Comparison of ENCODE assay signal across 30 cellular contexts in the genomic region with DNA sequence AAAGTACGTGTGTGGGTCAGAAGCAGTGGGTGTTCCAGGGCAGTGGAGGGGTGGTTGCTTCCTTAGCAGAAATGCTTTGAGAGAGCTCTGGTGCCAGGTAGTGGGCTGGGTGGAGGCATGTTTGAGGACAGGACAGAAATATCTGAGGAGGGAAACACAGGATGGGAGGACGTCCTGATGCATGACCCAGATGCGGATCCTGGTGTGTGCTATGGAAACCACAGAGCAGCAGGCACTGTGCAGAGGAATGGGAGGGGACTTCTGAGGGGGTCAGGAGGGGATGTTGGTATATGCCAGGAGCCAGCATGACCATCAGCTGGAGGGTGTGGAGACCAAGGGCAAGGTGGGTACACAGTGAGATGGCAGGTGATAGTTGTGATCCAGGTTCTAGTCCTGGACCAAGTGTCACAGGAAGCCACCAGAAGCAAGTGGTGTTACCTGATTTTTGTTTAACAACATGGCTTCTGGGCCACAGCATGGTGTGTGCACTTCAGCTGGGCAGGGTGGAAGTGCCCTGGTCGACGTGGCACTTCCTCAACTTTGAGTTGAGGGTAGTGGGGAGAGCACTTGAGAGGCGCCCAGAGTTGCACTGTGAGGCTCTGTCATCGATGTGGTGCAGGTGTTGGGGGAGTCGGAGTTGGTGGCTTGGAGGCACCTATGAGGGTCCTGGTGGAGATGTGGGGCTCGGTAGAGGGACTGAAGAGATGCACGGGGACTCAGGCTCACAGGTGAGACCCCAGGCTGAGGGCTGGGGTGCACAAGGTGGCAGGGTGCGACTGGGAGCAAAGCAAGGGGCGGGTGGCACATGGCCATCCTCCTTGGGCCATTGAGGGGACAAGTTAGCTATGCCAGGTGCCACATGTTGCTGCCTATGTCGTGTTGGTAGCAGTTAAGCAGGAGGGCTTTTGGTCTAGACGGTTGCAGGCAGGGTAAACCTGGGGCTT. TPM values are rescaled to one million over a fixed set of nuclear protein-coding genes. Genes with fewer than 3 reads are reported as not detected.
DNase-seq lines count a peak whose midpoint lies in the region; ATAC-seq and TF ChIP-seq lines count a peak whose summit lies in the region.
"Had no signal": no experiment of that assay in that cellular context is flagged by ENCODE, and none has a peak within 500 bp of the region (broad histone marks: within the 10 kb centered on the region; RNA-seq: fewer than 3 reads in every experiment).

No MANE protein-coding gene starts in this region.

- WGBS in adrenal gland, 4 donors = 87 to 92% (median 89%) methylated on average over 13 to 14 of the region's 14 CpGs

- TF ChIP-seq CTCF in left ventricle myocardium inferior (IDR thresholded peaks at IDR 0.05; ENCODE audit: borderline replicate concordance) (no peak), glutamatergic neuron (IDR thresholded peaks at IDR 0.05; ENCODE audit: partially characterized antibody, unreplicated experiment) (no peak), osteoblast (IDR thresholded peaks at IDR 0.05; ENCODE audit: extremely low read depth, low read depth, low read length) (no peak), adrenal gland (IDR thresholded peaks at IDR 0.05) (no peak)

- H3K4me3 ChIP-seq in left ventricle myocardium inferior = no peak overlapping the region
- no peak overlapping the region for H3K4me3 ChIP-seq in osteoblast (ENCODE audit: insufficient read depth, low read length)
- no peak overlapping the region for H3K4me3 ChIP-seq in adrenal gland
- H3K4me3 ChIP-seq: cardiac muscle cell, gastrocnemius medialis, right atrium auricular region, suprapubic skin, upper lobe of right lung had no signal

- H3K36me3 ChIP-seq in left ventricle myocardium inferior (peaks cover 72% of the 10 kb centered on the region), osteoblast (ENCODE audit: insufficient read depth, low read length) (peaks cover 70% of the 10 kb centered on the region), adrenal gland (replicated peaks in 1 of 2) (peaks cover 0 to 70% of the 10 kb centered on the region in 2 donors)

- H3K9me3 Mint-ChIP-seq in activated CD8-positive, alpha-beta T cell treated with anti-CD3 and anti-CD28 coated beads, Interleukin-2, amount 10 ng/mL, durations not matched to agents 7 days and 5 days (ENCODE audit: insufficient read depth) = no peaks in the 10 kb centered on the region
- H3K9me3 Mint-ChIP-seq in glutamatergic neuron (ENCODE audit: unreplicated experiment) = peaks cover 14% of the 10 kb centered on the region
- H3K9me3 Mint-ChIP-seq: dendritic cell treated with granulocyte-macrophage colony-stimulating factor and Interleukin-4, amounts not matched to agents 40 ng/mL and 50 ng/mL, for 4 days; nephron; stimulated activated memory B cell treated with anti-CD40 and anti-IgM and Interleukin-4, amounts not matched to agents 10 μg/mL and 1 μg/mL and 100 μg/mL, for 72 hours had no signal

- in situ Hi-C loops in G401 (cut with HindIII; ENCODE audit: low sequenced_read_pairs) = no loop called here

- TF ChIP-seq POLR2A in adrenal gland (IDR thresholded peaks at IDR 0.05) = no peak

- CTCF ChIA-PET in activated CD8-positive, alpha-beta T cell treated with anti-CD3 and anti-CD28 coated beads, Interleukin-2, amount 10 ng/mL, durations not matched to agents 7 days and 5 days (lab: Charles Lee) = no interaction called here

- POLR2A ChIA-PET in activated CD8-positive, alpha-beta T cell treated with anti-CD3 and anti-CD28 coated beads, Interleukin-2, amount 10 ng/mL, durations not matched to agents 7 days and 5 days (lab: Charles Lee) = no interaction called here

- H2AFZ ChIP-seq in osteoblast (ENCODE audit: low read length) = no peak overlapping the region
- H2AFZ ChIP-seq: parathyroid adenoma had no signal

- H3K27me3 ChIP-seq in left ventricle myocardium inferior (ENCODE audit: low read depth) (no peaks in the 10 kb centered on the region), osteoblast (ENCODE audit: insufficient read depth, low read length) (no peaks in the 10 kb centered on the region), adrenal gland (no peaks in the 10 kb centered on the region)
- H3K27me3 ChIP-seq: cardiac muscle cell, gastrocnemius medialis, right atrium auricular region, suprapubic skin, upper lobe of right lung had no signal

- H3K4me1 ChIP-seq in left ventricle myocardium inferior (peaks cover 39% of the 10 kb centered on the region), osteoblast (ENCODE audit: insufficient read depth, low read length) (peaks cover 12% of the 10 kb centered on the region), adrenal gland (replicated peaks in 1 of 2) (peaks cover 0 to 25% of the 10 kb centered on the region in 2 donors)
- H3K4me1 ChIP-seq: parathyroid adenoma had no signal

- peak; percentile 24 for DNase-seq in Right ventricle myocardium superior
- no peak for DNase-seq in left ventricle myocardium inferior
- DNase-seq in activated CD8-positive, alpha-beta T cell treated with anti-CD3 and anti-CD28 coated beads, Interleukin-2, amount 10 ng/mL, durations not matched to agents 7 days and 5 days = no peak
- no peak for DNase-seq in glutamatergic neuron
- peak; percentile 62 for DNase-seq in osteoblast (ENCODE audit: insufficient read length, low spot score, missing footprints)
- DNase-seq in adrenal gland = no peak
- DNase-seq in G401 (ENCODE audit: low spot score) = no peak
- DNase-seq in SKM-1 (lab: John Stamatoyannopoulos, UW; ENCODE audit: unreplicated experiment) = no peak
- DNase-seq: activated CD4-positive, alpha-beta T cell treated with anti-CD3 and anti-CD28 coated beads, Interleukin-2, amount 50 U/mL, for 48 hours; activated CD4-positive, CD25-positive, alpha-beta regulatory T cell; gastrocnemius medialis; H7; hippocampal formation; NCI-H1105; NCI-H187 treated with DMSO at 0.1 percent for 48 hours; NCI-H526 treated with DMSO at 0.1 percent for 48 hours; SHP77 treated with DMSO at 0.1 percent for 48 hours; stimulated activated CD4-positive, alpha-beta T cell treated with anti-CD3 and anti-CD28 coated beads, Interleukin-12 subunit alpha, Interleukin-12 subunit beta, amount 100 ng/mL, for 4 hours; stimulated activated CD4-positive, alpha-beta T cell treated with anti-CD3 and anti-CD28 coated beads, Interleukin-4, amount 100 ng/mL, for 24 hours; upper lobe of right lung had no signal

- no peak overlapping the region for H3K4me3 Mint-ChIP-seq in activated CD8-positive, alpha-beta T cell treated with anti-CD3 and anti-CD28 coated beads, Interleukin-2, amount 10 ng/mL, durations not matched to agents 7 days and 5 days
- no peak overlapping the region for H3K4me3 Mint-ChIP-seq in glutamatergic neuron (ENCODE audit: unreplicated experiment)
- H3K4me3 Mint-ChIP-seq: B cell; dendritic cell treated with granulocyte-macrophage colony-stimulating factor and Interleukin-4, amounts not matched to agents 40 ng/mL and 50 ng/mL, for 4 days; nephron; stimulated activated memory B cell treated with anti-CD40 and anti-IgM and Interleukin-4, amounts not matched to agents 10 μg/mL and 1 μg/mL and 100 μg/mL, for 72 hours had no signal

- H3K27ac Mint-ChIP-seq in activated CD8-positive, alpha-beta T cell treated with anti-CD3 and anti-CD28 coated beads, Interleukin-2, amount 10 ng/mL, durations not matched to agents 7 days and 5 days = peak overlapping the region; percentile 60
- H3K27ac Mint-ChIP-seq in glutamatergic neuron (ENCODE audit: unreplicated experiment) = peak overlapping the region; percentile 28
- H3K27ac Mint-ChIP-seq: B cell; dendritic cell treated with granulocyte-macrophage colony-stimulating factor and Interleukin-4, amounts not matched to agents 40 ng/mL and 50 ng/mL, for 4 days; nephron; stimulated activated memory B cell treated with anti-CD40 and anti-IgM and Interleukin-4, amounts not matched to agents 10 μg/mL and 1 μg/mL and 100 μg/mL, for 72 hours had no signal

- no peak overlapping the region for H3K4me2 ChIP-seq in osteoblast (ENCODE audit: insufficient read depth, low read length)

- H3K27me3 Mint-ChIP-seq in activated CD8-positive, alpha-beta T cell treated with anti-CD3 and anti-CD28 coated beads, Interleukin-2, amount 10 ng/mL, durations not matched to agents 7 days and 5 days (ENCODE audit: low read depth) = no peaks in the 10 kb centered on the region
- H3K27me3 Mint-ChIP-seq in glutamatergic neuron (ENCODE audit: unreplicated experiment) = peaks cover 5% of the 10 kb centered on the region
- H3K27me3 Mint-ChIP-seq: B cell; dendritic cell treated with granulocyte-macrophage colony-stimulating factor and Interleukin-4, amounts not matched to agents 40 ng/mL and 50 ng/mL, for 4 days; stimulated activated memory B cell treated with anti-CD40 and anti-IgM and Interleukin-4, amounts not matched to agents 10 μg/mL and 1 μg/mL and 100 μg/mL, for 72 hours had no signal

- peaks cover 55% of the 10 kb centered on the region for H4K20me1 ChIP-seq in osteoblast (ENCODE audit: insufficient read depth, low read length)

- H3K79me2 ChIP-seq in osteoblast (ENCODE audit: insufficient read depth, low read length) = peaks cover 91% of the 10 kb centered on the region

- peaks cover 82% of the 10 kb centered on the region for H3K4me1 Mint-ChIP-seq in activated CD8-positive, alpha-beta T cell treated with anti-CD3 and anti-CD28 coated beads, Interleukin-2, amount 10 ng/mL, durations not matched to agents 7 days and 5 days (ENCODE audit: low read depth)
- peaks cover 23% of the 10 kb centered on the region for H3K4me1 Mint-ChIP-seq in glutamatergic neuron (ENCODE audit: low read depth, unreplicated experiment)

- intact Hi-C loops in Right ventricle myocardium superior (cut with DNase I) (no loop called here), left ventricle myocardium inferior (cut with micrococcal nuclease) (no loop called here), adrenal gland (cut with DNase I) (loop anchor here in 1 of 2 donors (10.0 kb wide), 1 partner anchor 113 kb away; no protein-coding TSS in a partner anchor)

- no peak overlapping the region for H3K27ac ChIP-seq in left ventricle myocardium inferior (replicated peaks)
- no peak overlapping the region for H3K27ac ChIP-seq in osteoblast (ENCODE audit: low read depth, low read length)
- no peak overlapping the region for H3K27ac ChIP-seq in adrenal gland
- H3K27ac ChIP-seq: cardiac muscle cell, gastrocnemius medialis, parathyroid adenoma, right atrium auricular region, suprapubic skin, upper lobe of right lung had no signal

- H3K36me3 Mint-ChIP-seq in activated CD8-positive, alpha-beta T cell treated with anti-CD3 and anti-CD28 coated beads, Interleukin-2, amount 10 ng/mL, durations not matched to agents 7 days and 5 days (ENCODE audit: low read depth) = peaks cover 74% of the 10 kb centered on the region
- no peaks in the 10 kb centered on the region for H3K36me3 Mint-ChIP-seq in glutamatergic neuron (ENCODE audit: unreplicated experiment)

- no peak for ATAC-seq in Right ventricle myocardium superior (ENCODE audit: poor library complexity)
- ATAC-seq in activated CD8-positive, alpha-beta T cell treated with anti-CD3 and anti-CD28 coated beads, Interleukin-2, amount 10 ng/mL, durations not matched to agents 7 days and 5 days = no peak
- ATAC-seq: gastrocnemius medialis; left lobe of liver; Panc1; stimulated activated memory B cell treated with anti-CD40 and anti-IgM and Interleukin-4, amounts not matched to agents 10 μg/mL and 1 μg/mL and 100 μg/mL, for 72 hours; upper lobe of right lung had no signal

- H3K9me3 ChIP-seq in left ventricle myocardium inferior (replicated peaks) (no peaks in the 10 kb centered on the region), osteoblast (ENCODE audit: low read depth, low read length) (no peaks in the 10 kb centered on the region), adrenal gland (replicated peaks in 1 of 3) (no peaks in the 10 kb centered on the region)
- H3K9me3 ChIP-seq: gastrocnemius medialis, right atrium auricular region, suprapubic skin, upper lobe of right lung had no signal

RNA-seq across cellular contexts. Expression of a gene that starts 7.5 kb away (rescaled TPM):
- total RNA-seq in Right ventricle myocardium superior (15.4 TPM), left ventricle myocardium inferior (16.8 TPM), glutamatergic neuron (ENCODE audit: unreplicated experiment) (93.1 TPM), osteoblast (25.9 and 44.2 TPM in 2 replicates), adrenal gland (10 to 100 TPM in 7 of 8 donors, 1 to 10 TPM in 1; 7.2 to 32.2 (median 20.0) TPM)
- total RNA-seq in activated CD8-positive, alpha-beta T cell treated with anti-CD3 and anti-CD28 coated beads, Interleukin-2, amount 10 ng/mL, durations not matched to agents 7 days and 5 days = 10 to 100 TPM; 52.3 to 55.2 TPM
- polyA plus RNA-seq in adrenal gland = 10 to 100 TPM; 16.3 to 31.0 (median 25.9) TPM
- total RNA-seq in G401 (2014; rRNA removed; shearing (Covaris generic)) = 21.5 and 22.0 TPM in 2 replicates

RNA-seq across cellular contexts. Expression of a gene that starts 28.3 kb away (rescaled TPM):
- total RNA-seq in Right ventricle myocardium superior (32.7 TPM), left ventricle myocardium inferior (39.6 TPM), glutamatergic neuron (ENCODE audit: unreplicated experiment) (144 TPM), osteoblast (78.4 and 85.8 TPM in 2 replicates), adrenal gland (100 to 1,000 TPM in 5 of 8 donors, 10 to 100 TPM in 3; 71.4 to 346 (median 130) TPM)
- 100 to 1,000 TPM; 320 to 332 TPM for total RNA-seq in activated CD8-positive, alpha-beta T cell treated with anti-CD3 and anti-CD28 coated beads, Interleukin-2, amount 10 ng/mL, durations not matched to agents 7 days and 5 days
- 100 to 1,000 TPM in 1 of 3 donors, 10 to 100 TPM in 2; 63.3 to 128 (median 70.1) TPM for polyA plus RNA-seq in adrenal gland
- total RNA-seq in G401 (2014; rRNA removed; shearing (Covaris generic)) = 883 and 1,003 TPM in 2 replicates

RNA-seq across cellular contexts. Expression of a gene that starts 29.4 kb away (rescaled TPM):
- total RNA-seq in Right ventricle myocardium superior = 21.9 TPM
- 27.8 TPM for total RNA-seq in left ventricle myocardium inferior
- total RNA-seq in activated CD8-positive, alpha-beta T cell treated with anti-CD3 and anti-CD28 coated beads, Interleukin-2, amount 10 ng/mL, durations not matched to agents 7 days and 5 days = 100 to 1,000 TPM in 1 of 2 experiments, 10 to 100 TPM in 1; 92.1 to 102 TPM
- total RNA-seq in glutamatergic neuron (ENCODE audit: unreplicated experiment) = 62.1 TPM
- 35.9 and 43.8 TPM in 2 replicates for total RNA-seq in osteoblast
- total RNA-seq in adrenal gland = 10 to 100 TPM; 43.5 to 90.3 (median 66.8) TPM
- 100 to 1,000 TPM in 2 of 3 donors, 10 to 100 TPM in 1; 22.4 to 283 (median 168) TPM for polyA plus RNA-seq in adrenal gland
- total RNA-seq in G401 (2014; rRNA removed; shearing (Covaris generic)) = 22.4 and 55.8 TPM in 2 replicates

RNA-seq across cellular contexts. Expression of a gene that starts 44.0 kb away (rescaled TPM):
- total RNA-seq in Right ventricle myocardium superior (39.2 TPM), left ventricle myocardium inferior (42.4 TPM), glutamatergic neuron (ENCODE audit: unreplicated experiment) (119 TPM), osteoblast (9.8 and 11.8 TPM in 2 replicates), adrenal gland (10 to 100 TPM; 20.0 to 65.6 (median 36.1) TPM)
- 10 to 100 TPM; 60.5 to 65.5 TPM for total RNA-seq in activated CD8-positive, alpha-beta T cell treated with anti-CD3 and anti-CD28 coated beads, Interleukin-2, amount 10 ng/mL, durations not matched to agents 7 days and 5 days
- 100 to 1,000 TPM in 1 of 3 donors, 10 to 100 TPM in 2; 15.5 to 109 (median 59.3) TPM for polyA plus RNA-seq in adrenal gland
- total RNA-seq in G401 (2014; rRNA removed; shearing (Covaris generic)) = 5.1 and 7.8 TPM in 2 replicates

Comparison
In these comparisons a context has a peak if more than half of its experiments do, and no peak if none do; other contexts are left out.
1. DNase-seq: peak in Right ventricle myocardium superior (single experiment) and osteoblast (single experiment); none in left ventricle myocardium inferior (single experiment), activated CD8-positive, alpha-beta T cell treated with anti-CD3 and anti-CD28 coated beads, Interleukin-2, amount 10 ng/mL, durations not matched to agents 7 days and 5 days (single experiment), glutamatergic neuron (single experiment), adrenal gland (0 of 7), G401 (single experiment) and SKM-1 (single experiment).